In the genomic region with DNA sequence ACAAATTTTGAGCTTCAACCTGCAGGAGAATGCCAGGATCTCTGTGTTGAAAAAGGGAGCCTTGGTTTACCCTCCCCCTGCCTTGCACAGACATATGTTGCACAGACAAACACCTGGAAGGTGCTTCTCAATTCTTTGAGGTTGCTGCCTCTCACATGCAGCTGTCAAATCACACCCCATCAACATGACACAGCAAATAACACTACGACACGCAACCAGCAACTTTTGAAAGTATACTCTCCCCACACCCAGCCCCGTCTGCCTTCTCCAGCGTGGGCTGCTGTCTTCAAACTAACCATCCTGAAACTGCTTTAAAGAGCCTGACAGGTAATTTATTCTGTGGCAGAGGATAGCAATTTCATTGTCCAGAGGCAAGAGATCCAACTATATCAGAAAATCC, we compare ENCODE assay signal across 28 cellular contexts.
DNase-seq lines count a peak whose midpoint lies in the region; ATAC-seq lines count a peak whose summit lies in the region.
"Had no signal": no experiment of that assay in that cellular context is flagged by ENCODE, and none has a peak within 500 bp of the region (broad histone marks: within the 10 kb centered on the region; RNA-seq: fewer than 3 reads in every experiment).

No MANE protein-coding gene starts in this region.

- no peaks in the 10 kb centered on the region for H3K9me3 Mint-ChIP-seq in activated CD8-positive, alpha-beta memory T cell treated with anti-CD3 and anti-CD28 coated beads, Interleukin-2, amount 10 ng/mL, durations not matched to agents 7 days and 5 days (ENCODE audit: low read depth)
- H3K9me3 Mint-ChIP-seq in T-cell (no peaks in the 10 kb centered on the region), immature natural killer cell (no peaks in the 10 kb centered on the region)
- H3K9me3 Mint-ChIP-seq in activated CD4-positive, alpha-beta memory T cell treated with anti-CD3 and anti-CD28 coated beads for 36 hours: no peaks in the 10 kb centered on the region
- H3K9me3 Mint-ChIP-seq: nephron progenitor cell had no signal

- CTCF ChIA-PET in activated CD8-positive, alpha-beta memory T cell treated with anti-CD3 and anti-CD28 coated beads, Interleukin-2, amount 10 ng/mL, durations not matched to agents 7 days and 5 days (lab: Charles Lee): interaction anchor here (0.6 to 1.6 kb wide), 4 partner anchors 10 to 589 kb away, joined by 3 to 4 read pairs (median 4); no protein-coding TSS in a partner anchor
- CTCF ChIA-PET in T-cell (lab: Charles Lee): no interaction called here
- CTCF ChIA-PET in activated CD4-positive, alpha-beta memory T cell treated with anti-CD3 and anti-CD28 coated beads for 36 hours (lab: Charles Lee): no interaction called here

- ATAC-seq in activated CD8-positive, alpha-beta memory T cell treated with anti-CD3 and anti-CD28 coated beads, Interleukin-2, amount 10 ng/mL, durations not matched to agents 7 days and 5 days: no peak
- ATAC-seq in T-cell (replicated peaks in 1 of 4): no peak
- ATAC-seq in HG03108 (IDR thresholded peaks at IDR 0.05; ENCODE audit: unreplicated experiment): no peak
- ATAC-seq: activated CD4-positive, CD25-positive, alpha-beta regulatory T cell treated with anti-CD3 and anti-CD28 coated beads, Interleukin-2, amount 50 U/mL, for 24 hours; HepG2; left cardiac atrium had no signal

- peaks cover 64% of the 10 kb centered on the region for H3K4me1 Mint-ChIP-seq in activated CD8-positive, alpha-beta memory T cell treated with anti-CD3 and anti-CD28 coated beads, Interleukin-2, amount 10 ng/mL, durations not matched to agents 7 days and 5 days
- H3K4me1 Mint-ChIP-seq in T-cell: peaks cover 57 to 79% (median 76%) of the 10 kb centered on the region in 3 donors
- H3K4me1 Mint-ChIP-seq in immature natural killer cell: peaks cover 80 to 92% of the 10 kb centered on the region in 2 donors
- H3K4me1 Mint-ChIP-seq in activated CD4-positive, alpha-beta memory T cell treated with anti-CD3 and anti-CD28 coated beads for 36 hours (ENCODE audit: low read depth): peaks cover 45% of the 10 kb centered on the region

- H3K27ac ChIP-seq in KOPT-K1 (ENCODE audit: low read depth, low read length, poor library complexity, severe bottlenecking): peak overlapping the region; percentile 2
- H3K27ac ChIP-seq: ascending aorta; BLaER1 treated with 17β-estradiol and CSF1 and Interleukin-3, amounts not matched to agents 10 nM and 100 nM; hepatocyte; upper lobe of left lung had no signal

- no peak for DNase-seq in activated CD8-positive, alpha-beta memory T cell treated with anti-CD3 and anti-CD28 coated beads, Interleukin-2, amount 10 ng/mL, durations not matched to agents 7 days and 5 days
- no peak for DNase-seq in activated CD8-positive, alpha-beta memory T cell treated with anti-CD3 and anti-CD28 coated beads, Interleukin-2, amount 50 U/mL, for 48 hours
- DNase-seq in T-cell: no peak
- no peak for DNase-seq in immature natural killer cell
- no peak for DNase-seq in activated CD4-positive, alpha-beta memory T cell treated with anti-CD3 and anti-CD28 coated beads for 36 hours
- no peak for DNase-seq in COR-L47 (lab: John Stamatoyannopoulos, UW)
- DNase-seq: activated naive CD4-positive, alpha-beta T cell; activated T-cell treated with anti-CD3 and anti-CD28 coated beads, Interleukin-2, amount 50 U/mL, for 48 hours; DMS53; left cardiac atrium; mammary epithelial cell; MV-4-11; NCI-H1436 treated with DMSO at 0.1 percent for 48 hours; NCI-H2081 treated with DMSO at 0.1 percent for 48 hours; NCI-H446; nephron progenitor cell; OCI-M1; stimulated activated CD4-positive, alpha-beta T cell treated with anti-CD3 and anti-CD28 coated beads, Interleukin-4, amount 100 ng/mL, for 24 hours; substantia nigra; upper lobe of left lung had no signal

- H3K27me3 Mint-ChIP-seq in activated CD8-positive, alpha-beta memory T cell treated with anti-CD3 and anti-CD28 coated beads, Interleukin-2, amount 10 ng/mL, durations not matched to agents 7 days and 5 days: peaks cover 22% of the 10 kb centered on the region
- no peaks in the 10 kb centered on the region for H3K27me3 Mint-ChIP-seq in T-cell
- peaks cover 1 to 12% (median 6%) of the 10 kb centered on the region in 3 donors for H3K27me3 Mint-ChIP-seq in immature natural killer cell (ENCODE audit: low read depth in 3 of 3)
- H3K27me3 Mint-ChIP-seq in activated CD4-positive, alpha-beta memory T cell treated with anti-CD3 and anti-CD28 coated beads for 36 hours: peaks cover 4% of the 10 kb centered on the region

- no peak overlapping the region for H3K4me3 Mint-ChIP-seq in activated CD8-positive, alpha-beta memory T cell treated with anti-CD3 and anti-CD28 coated beads, Interleukin-2, amount 10 ng/mL, durations not matched to agents 7 days and 5 days
- peak overlapping the region in 1 of 3 donors; percentile 49 for H3K4me3 Mint-ChIP-seq in T-cell
- H3K4me3 Mint-ChIP-seq in immature natural killer cell: peak overlapping the region in 1 of 5 donors; percentile 27
- H3K4me3 Mint-ChIP-seq in activated CD4-positive, alpha-beta memory T cell treated with anti-CD3 and anti-CD28 coated beads for 36 hours: no peak overlapping the region
- H3K4me3 Mint-ChIP-seq: nephron progenitor cell had no signal

- POLR2A ChIA-PET in T-cell (lab: Charles Lee): no interaction called here
- POLR2A ChIA-PET in activated CD4-positive, alpha-beta memory T cell treated with anti-CD3 and anti-CD28 coated beads for 36 hours (lab: Charles Lee): interaction anchor here (1.5 kb wide), 1 partner anchor 10 kb away, joined by 3 read pairs; no protein-coding TSS in a partner anchor

- intact Hi-C loops in activated CD4-positive, alpha-beta memory T cell treated with anti-CD3 and anti-CD28 coated beads for 36 hours (cut with micrococcal nuclease): no loop called here

- no peaks in the 10 kb centered on the region for H3K36me3 ChIP-seq in KOPT-K1 (ENCODE audit: insufficient read depth, low read length)
- H3K36me3 ChIP-seq: ascending aorta; BLaER1 treated with 17β-estradiol and CSF1 and Interleukin-3, amounts not matched to agents 10 nM and 100 nM; HAP-1; upper lobe of left lung had no signal

- no peaks in the 10 kb centered on the region for H3K9me3 ChIP-seq in KOPT-K1 (ENCODE audit: insufficient read depth, low read length, poor library complexity, severe bottlenecking)
- H3K9me3 ChIP-seq: ascending aorta, HAP-1, upper lobe of left lung had no signal

- H3K27ac Mint-ChIP-seq in activated CD8-positive, alpha-beta memory T cell treated with anti-CD3 and anti-CD28 coated beads, Interleukin-2, amount 10 ng/mL, durations not matched to agents 7 days and 5 days: peak overlapping the region; percentile 31
- H3K27ac Mint-ChIP-seq in T-cell (peak overlapping the region; percentile 31 to 53), immature natural killer cell (peak overlapping the region in 5 of 6 donors; percentile 45 to 84 (median 81))
- H3K27ac Mint-ChIP-seq in activated CD4-positive, alpha-beta memory T cell treated with anti-CD3 and anti-CD28 coated beads for 36 hours: no peak overlapping the region
- H3K27ac Mint-ChIP-seq: nephron progenitor cell had no signal

- H3K36me3 Mint-ChIP-seq in activated CD8-positive, alpha-beta memory T cell treated with anti-CD3 and anti-CD28 coated beads, Interleukin-2, amount 10 ng/mL, durations not matched to agents 7 days and 5 days: no peaks in the 10 kb centered on the region
- no peaks in the 10 kb centered on the region for H3K36me3 Mint-ChIP-seq in T-cell
- H3K36me3 Mint-ChIP-seq in immature natural killer cell: peaks cover 0 to 9% (median 0%) of the 10 kb centered on the region in 3 donors
- no peaks in the 10 kb centered on the region for H3K36me3 Mint-ChIP-seq in activated CD4-positive, alpha-beta memory T cell treated with anti-CD3 and anti-CD28 coated beads for 36 hours
